ENCODE assay signal across 26 cellular contexts in genomic region chr12:130218682-130219081, GRCh38. TPM values are rescaled to one million over a fixed set of nuclear protein-coding genes. Genes with fewer than 3 reads are reported as not detected.
"Had no signal": no experiment of that assay in that cellular context is flagged by ENCODE, and none has a peak within 500 bp of the region (broad histone marks: within the 10 kb centered on the region; RNA-seq: fewer than 3 reads in every experiment).

No MANE protein-coding gene starts in this region.

- H3K4me1 Mint-ChIP-seq: immature natural killer cell; stimulated activated memory B cell treated with anti-CD40 and anti-IgM and Interleukin-4, amounts not matched to agents 10 μg/mL and 1 μg/mL and 100 μg/mL, for 72 hours; stimulated activated naive CD8-positive, alpha-beta T cell treated with anti-CD3 and anti-CD28 coated beads, Interleukin-15, amount 100 ng/mL, for 72 hours had no signal

- ATAC-seq: left colon; left lung; lower lobe of right lung; naive thymus-derived CD8-positive, alpha-beta T cell; right lobe of liver; stimulated activated memory B cell treated with anti-CD40 and anti-IgM and Interleukin-4, amounts not matched to agents 10 μg/mL and 1 μg/mL and 100 μg/mL, for 72 hours; stimulated activated naive CD8-positive, alpha-beta T cell treated with anti-CD3 and anti-CD28 coated beads, Interleukin-15, amount 100 ng/mL, for 72 hours had no signal

- H3K9me3 Mint-ChIP-seq: nephron had no signal

- H3K36me3 Mint-ChIP-seq: stimulated activated memory B cell treated with anti-CD40 and anti-IgM and Interleukin-4, amounts not matched to agents 10 μg/mL and 1 μg/mL and 100 μg/mL, for 72 hours had no signal

- H3K27ac Mint-ChIP-seq: immature natural killer cell; naive thymus-derived CD8-positive, alpha-beta T cell; nephron; progenitor cell of endocrine pancreas; stimulated activated memory B cell treated with anti-CD40 and anti-IgM and Interleukin-4, amounts not matched to agents 10 μg/mL and 1 μg/mL and 100 μg/mL, for 72 hours had no signal

- DNase-seq: hypothalamus; immature natural killer cell; kidney; left colon; left lung; lower lobe of right lung; mammary epithelial cell; mesenchymal stem cell; naive thymus-derived CD8-positive, alpha-beta T cell; occipital lobe; ovary; right lobe of liver; stimulated activated CD4-positive, alpha-beta T cell treated with anti-CD3 and anti-CD28 coated beads, Interleukin-1b, Interleukin-23, amount 100 ng/mL, for 48 hours; stimulated activated CD4-positive, alpha-beta T cell treated with anti-CD3 and anti-CD28 coated beads, Interleukin-2, amount 100 ng/mL, for 48 hours; stimulated activated CD4-positive, alpha-beta T cell treated with anti-CD3 and anti-CD28 coated beads, Interleukin-4, amount 100 ng/mL, for 4 hours; stimulated activated CD8-positive, alpha-beta memory T cell treated with anti-CD3 and anti-CD28 coated beads, Interleukin-4, amount 100 ng/mL, for 48 hours; stimulated activated naive CD4-positive, alpha-beta T cell treated with Interleukin-2 at 50 U/mL for 16 hours; stimulated activated naive CD8-positive, alpha-beta T cell treated with anti-CD3 and anti-CD28 coated beads, Interleukin-15, amount 100 ng/mL, for 72 hours; substantia nigra; upper lobe of left lung had no signal

- H3K4me3 Mint-ChIP-seq: immature natural killer cell; naive thymus-derived CD8-positive, alpha-beta T cell; nephron; neural crest cell; stimulated activated memory B cell treated with anti-CD40 and anti-IgM and Interleukin-4, amounts not matched to agents 10 μg/mL and 1 μg/mL and 100 μg/mL, for 72 hours; stimulated activated naive CD8-positive, alpha-beta T cell treated with anti-CD3 and anti-CD28 coated beads, Interleukin-15, amount 100 ng/mL, for 72 hours had no signal

RNA-seq across cellular contexts. Expression of gene FZD10, which starts 56.4 kb away (rescaled TPM):
- total RNA-seq: liver; naive thymus-derived CD8-positive, alpha-beta T cell; pulmonary artery endothelial cell; right lobe of liver had no signal
